In the genomic region with DNA sequence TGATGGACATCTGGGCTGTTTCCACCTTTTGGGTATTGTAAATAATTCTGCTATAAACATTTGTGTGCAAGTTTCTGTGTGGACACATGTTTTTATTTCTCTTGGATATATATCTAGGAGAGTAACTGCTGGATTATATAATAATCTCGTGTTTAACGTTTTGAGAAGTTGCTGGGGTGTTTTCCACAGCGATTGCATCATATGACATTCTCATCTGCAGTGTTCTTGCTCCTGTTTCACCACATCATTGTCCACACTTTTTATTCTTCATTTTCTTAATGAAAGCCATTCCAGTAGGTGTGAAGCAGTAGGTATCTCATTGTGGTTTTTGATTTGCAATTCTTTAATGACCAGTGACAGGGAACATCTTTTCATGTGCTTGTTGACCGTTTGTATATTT, we compare ENCODE assay signal across 2 cellular contexts.
A peak's percentile ranks its signal among the peaks of the same experiment; 100 is the strongest.
TF ChIP-seq lines count a peak whose summit lies in the region.

No MANE protein-coding gene starts in this region.

TF ChIP-seq in IMR-90, 13 proteins besides CTCF, POLR2A, EP300 and RAD21:
- TF ChIP-seq MAFK (IDR thresholded peaks at IDR 0.05; ENCODE audit: low read depth, low read length) (no peak), CEBPB (IDR thresholded peaks at IDR 0.05; ENCODE audit: low read depth, low read length) (peak; percentile 42; the same call in 1 of the 2 replicates), FOS (IDR thresholded peaks at IDR 0.05; ENCODE audit: low read depth, low read length) (no peak), MXI1 (IDR thresholded peaks at IDR 0.05; ENCODE audit: borderline replicate concordance, low read depth, low read length) (no peak)

TF ChIP-seq in K562, 482 proteins besides CTCF, POLR2A, EP300 and RAD21:
- TF ChIP-seq, protein P1, sequence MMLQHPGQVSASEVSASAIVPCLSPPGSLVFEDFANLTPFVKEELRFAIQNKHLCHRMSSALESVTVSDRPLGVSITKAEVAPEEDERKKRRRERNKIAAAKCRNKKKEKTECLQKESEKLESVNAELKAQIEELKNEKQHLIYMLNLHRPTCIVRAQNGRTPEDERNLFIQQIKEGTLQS (IDR thresholded peaks at IDR 0.05), result 0 out of 2 replicates have a peak, but pooled peaks have one; percentile 15
- TF ChIP-seq, protein P1 (CRISPR knock-in tag; conservative IDR thresholded peaks at IDR 0.05), result no peak
- TF ChIP-seq CEBPB (tag; IDR thresholded peaks at IDR 0.05) (peak; percentile 40), CEBPG (CRISPR knock-in tag; IDR thresholded peaks at IDR 0.05) (no peak), CEBPG (tag; conservative IDR thresholded peaks at IDR 0.05 in 1 of 2, IDR thresholded peaks at IDR 0.05 in 1 of 2) (peak; percentile 57 to 74), ZNF778 (CRISPR knock-in tag; IDR thresholded peaks at IDR 0.05) (no peak)
